ENCODE assay signal across 19 cellular contexts in genomic region chr7:55343860-55344606, GRCh38. TPM values are rescaled to one million over a fixed set of nuclear protein-coding genes. Genes with fewer than 3 reads are reported as not detected.
DNase-seq lines count a peak whose midpoint lies in the region; ATAC-seq and TF ChIP-seq lines count a peak whose summit lies in the region.
"Had no signal": no experiment of that assay in that cellular context is flagged by ENCODE, and none has a peak within 500 bp of the region (broad histone marks: within the 10 kb centered on the region; RNA-seq: fewer than 3 reads in every experiment).

No MANE protein-coding gene starts in this region.

- intact Hi-C loops in testis (cut with DNase I; ENCODE audit: low total_unique reads), result no loop called here

- no peaks in the 10 kb centered on the region for H3K9me2 ChIP-seq in SK-N-SH

- no peaks in the 10 kb centered on the region for H3K36me3 Mint-ChIP-seq in WTC11
- H3K36me3 Mint-ChIP-seq: CD4-positive, CD25-positive, alpha-beta regulatory T cell had no signal

- peaks cover 3% of the 10 kb centered on the region; the same call in 1 of the 2 replicates for H3K9me3 Mint-ChIP-seq in WTC11
- H3K9me3 Mint-ChIP-seq: CD4-positive, CD25-positive, alpha-beta regulatory T cell; HFFc6 had no signal

- H2BK15ac ChIP-seq in mesenchymal stem cell (ENCODE audit: low read depth, poor library complexity, severe bottlenecking), result no peak overlapping the region

- no peaks in the 10 kb centered on the region for H4K20me1 ChIP-seq in SK-N-SH (ENCODE audit: insufficient read depth)
- H4K20me1 ChIP-seq: BLaER1 treated with 17β-estradiol and CSF1 and Interleukin-3, amounts not matched to agents 10 nM and 100 nM had no signal

- no peaks in the 10 kb centered on the region for H3K9me3 ChIP-seq in SK-N-SH
- no peaks in the 10 kb centered on the region for H3K9me3 ChIP-seq in mesenchymal stem cell (ENCODE audit: control insufficient read depth, low read length)
- no peaks in the 10 kb centered on the region for H3K9me3 ChIP-seq in testis

- no peak overlapping the region for H4K8ac ChIP-seq in mesenchymal stem cell (ENCODE audit: low read length)

- H3K27me3 ChIP-seq in SK-N-SH (ENCODE audit: insufficient read depth) (no peaks in the 10 kb centered on the region), mesenchymal stem cell (ENCODE audit: control insufficient read depth in 1 of 2, insufficient read depth in 1 of 2, low read length in 2 of 2) (no peaks in the 10 kb centered on the region), testis (no peaks in the 10 kb centered on the region), foreskin keratinocyte (peaks cover 2% of the 10 kb centered on the region)
- H3K27me3 ChIP-seq: BLaER1 treated with 17β-estradiol and CSF1 and Interleukin-3, amounts not matched to agents 10 nM and 100 nM had no signal

- no peak overlapping the region for H3K27ac ChIP-seq in SK-N-SH (ENCODE audit: low read depth in 2 of 2, low read length in 1 of 2)
- H3K27ac ChIP-seq in mesenchymal stem cell (ENCODE audit: low read length, poor library complexity, severe bottlenecking), result no peak overlapping the region
- H3K27ac ChIP-seq in testis, result no peak overlapping the region
- H3K27ac ChIP-seq in foreskin keratinocyte, result no peak overlapping the region
- H3K27ac ChIP-seq: BLaER1 treated with 17β-estradiol and CSF1 and Interleukin-3, amounts not matched to agents 10 nM and 100 nM had no signal

- H3K23ac ChIP-seq in mesenchymal stem cell (ENCODE audit: low read length in 2 of 2), result no peak overlapping the region

- H3K4me3 Mint-ChIP-seq in WTC11, result no peak overlapping the region
- H3K4me3 Mint-ChIP-seq: CD4-positive, CD25-positive, alpha-beta regulatory T cell; HFFc6 had no signal

- H4K91ac ChIP-seq in mesenchymal stem cell (ENCODE audit: low read length), result peak overlapping the region; percentile 22

- H2BK120ac ChIP-seq in mesenchymal stem cell (ENCODE audit: low read depth, low read length), result no peak overlapping the region

- H3K4me2 ChIP-seq in SK-N-SH, result no peak overlapping the region
- no peak overlapping the region for H3K4me2 ChIP-seq in mesenchymal stem cell (ENCODE audit: low read length, poor library complexity, severe bottlenecking)
- H3K4me2 ChIP-seq: BLaER1 treated with 17β-estradiol and CSF1 and Interleukin-3, amounts not matched to agents 10 nM and 100 nM had no signal

- no peak overlapping the region for H3K4ac ChIP-seq in mesenchymal stem cell (ENCODE audit: low read depth in 1 of 2, low read length in 2 of 2)

- TF ChIP-seq EP300 in SK-N-SH (IDR thresholded peaks at IDR 0.05; ENCODE audit: borderline replicate concordance in 1 of 2, low read depth in 1 of 2, low read length in 1 of 2), result no peak

- in situ Hi-C loops in G401 (cut with HindIII; ENCODE audit: low sequenced_read_pairs), result no loop called here

- CTCF ChIA-PET in SK-N-SH (lab: Yijun Ruan, JAX) (interaction anchor here (1.6 kb wide), 1 partner anchor 72 kb away, joined by 5 read pairs; no protein-coding TSS in a partner anchor), WTC11 (lab: Charles Lee) (interaction anchor here (1.0 to 1.6 kb wide), 4 partner anchors 8 to 89 kb away, joined by 3 to 5 read pairs (median 3); no protein-coding TSS in a partner anchor)

- H2BK5ac ChIP-seq in mesenchymal stem cell (ENCODE audit: low read depth, low read length, poor library complexity, severe bottlenecking), result no peak overlapping the region

- H2AFZ ChIP-seq in SK-N-SH (ENCODE audit: low read depth), result no peak overlapping the region
- no peak overlapping the region for H2AFZ ChIP-seq in mesenchymal stem cell (ENCODE audit: low read depth, low read length)

- H3K4me1 ChIP-seq in SK-N-SH (ENCODE audit: control insufficient read depth in 1 of 2, insufficient read depth in 2 of 2, low read depth in 1 of 2, low read length in 1 of 2) (peaks cover 0 to 13% of the 10 kb centered on the region in 2 experiments; a peak in 3 of 4 replicates), mesenchymal stem cell (ENCODE audit: control insufficient read depth, insufficient read depth, low read depth, low read length) (no peaks in the 10 kb centered on the region), testis (peaks cover 5% of the 10 kb centered on the region), foreskin keratinocyte (peaks cover 8% of the 10 kb centered on the region)
- H3K4me1 ChIP-seq: BLaER1 treated with 17β-estradiol and CSF1 and Interleukin-3, amounts not matched to agents 10 nM and 100 nM had no signal

- no peaks in the 10 kb centered on the region for H3K79me2 ChIP-seq in SK-N-SH (ENCODE audit: insufficient read depth)

- no peak for TF ChIP-seq RAD21 in SK-N-SH (IDR thresholded peaks at IDR 0.05; ENCODE audit: low read length)

- peaks cover 3% of the 10 kb centered on the region; the same call in 1 of the 2 replicates for H3K27me3 Mint-ChIP-seq in WTC11 (ENCODE audit: low read depth)

- ATAC-seq in SK-N-SH treated with all-trans-retinoic acid at 6 μM for 48 hours, result no peak
- peak; percentile 38 for ATAC-seq in WTC11
- no peak for ATAC-seq in GM19463 (IDR thresholded peaks at IDR 0.05; ENCODE audit: unreplicated experiment)
- ATAC-seq in foreskin keratinocyte, result no peak

- H3K36me3 ChIP-seq in SK-N-SH (replicated peaks in 1 of 2; ENCODE audit: control insufficient read depth in 1 of 2, insufficient read depth in 2 of 2, low read length in 1 of 2) (no peaks in the 10 kb centered on the region), mesenchymal stem cell (ENCODE audit: control insufficient read depth in 1 of 2, insufficient read depth in 2 of 2, low read depth in 1 of 2, low read length in 2 of 2) (no peaks in the 10 kb centered on the region), testis (ENCODE audit: low read depth, missing control alignments) (no peaks in the 10 kb centered on the region)
- H3K36me3 ChIP-seq: BLaER1 treated with 17β-estradiol and CSF1 and Interleukin-3, amounts not matched to agents 10 nM and 100 nM had no signal

- H3K4me3 ChIP-seq in SK-N-SH (ENCODE audit: low read depth in 2 of 2, low read length in 1 of 2) (no peak overlapping the region), mesenchymal stem cell (ENCODE audit: insufficient read depth in 1 of 2, low read depth in 1 of 2, low read length in 2 of 2) (no peak overlapping the region), testis (peak overlapping the region; percentile 40 to 47)
- H3K4me3 ChIP-seq: BLaER1 treated with 17β-estradiol and CSF1 and Interleukin-3, amounts not matched to agents 10 nM and 100 nM had no signal

- no peak overlapping the region for H2BK12ac ChIP-seq in mesenchymal stem cell (ENCODE audit: low read length in 2 of 2)

- no peak overlapping the region for H3K27ac Mint-ChIP-seq in WTC11
- H3K27ac Mint-ChIP-seq: CD4-positive, CD25-positive, alpha-beta regulatory T cell; HFFc6 had no signal

- H3K18ac ChIP-seq in mesenchymal stem cell (ENCODE audit: low read depth in 1 of 2, low read length in 2 of 2), result no peak overlapping the region

- TF ChIP-seq POLR2A in testis (IDR thresholded peaks at IDR 0.05), result no peak

- H2AK5ac ChIP-seq in mesenchymal stem cell (ENCODE audit: low read length, severe bottlenecking), result no peak overlapping the region

- H3K9ac ChIP-seq in SK-N-SH (no peak overlapping the region), mesenchymal stem cell (ENCODE audit: low read length) (no peak overlapping the region)
- H3K9ac ChIP-seq: BLaER1 treated with 17β-estradiol and CSF1 and Interleukin-3, amounts not matched to agents 10 nM and 100 nM had no signal

- no peaks in the 10 kb centered on the region for H3K79me1 ChIP-seq in mesenchymal stem cell (replicated peaks; ENCODE audit: low read length, poor library complexity, severe bottlenecking)

- TF ChIP-seq CTCF in SK-N-SH (IDR thresholded peaks at IDR 0.05) (no peak), WTC11 (IDR thresholded peaks at IDR 0.05) (no peak), testis (IDR thresholded peaks at IDR 0.05) (no peak), foreskin keratinocyte (conservative IDR thresholded peaks at IDR 0.05) (no peak)

- H3K14ac ChIP-seq in mesenchymal stem cell (ENCODE audit: low read length in 2 of 2), result no peak overlapping the region

- POLR2A ChIA-PET in SK-N-SH (lab: Yijun Ruan, JAX) (no interaction called here), WTC11 (lab: Charles Lee) (no interaction called here)

- peaks cover 1% of the 10 kb centered on the region for H3K4me1 Mint-ChIP-seq in WTC11

- 81% methylated on average over 42 of the region's 47 CpGs for WGBS in SK-N-SH (ENCODE audit: low lambda C conversion rate)
- 89% methylated on average over 47 of the region's 47 CpGs for WGBS in mesenchymal stem cell
- WGBS in testis, 2 donors, result 81 to 83% methylated on average over 40 to 47 of the region's 47 CpGs

- peaks cover 19% of the 10 kb centered on the region for H3F3A ChIP-seq in SK-N-SH (replicated peaks; ENCODE audit: insufficient read depth)

- DNase-seq in SK-N-SH, result peak; percentile 32
- DNase-seq in WTC11 (ENCODE audit: low spot score), result no peak
- DNase-seq in mesenchymal stem cell, result no peak
- DNase-seq in testis, result no peak
- DNase-seq in G401 (ENCODE audit: low spot score), result no peak
- DNase-seq in foreskin keratinocyte, result no peak
- DNase-seq: ACHN; CD4-positive, CD25-positive, alpha-beta regulatory T cell; DMS 273 treated with DMSO at 0.1 percent for 48 hours; DMS79 treated with DMSO at 0.1 percent for 48 hours; EL; GF-D8; GOT3; HCEC 1CT; HFFc6; KBM-7 had no signal

TF ChIP-seq in SK-N-SH, 30 proteins besides CTCF, POLR2A, EP300 and RAD21 (continues in another document):
- TF ChIP-seq CHD2 (IDR thresholded peaks at IDR 0.05; ENCODE audit: low read length, partially characterized antibody) (no peak), ELF1 (IDR thresholded peaks at IDR 0.05) (no peak), FOSL2 (IDR thresholded peaks at IDR 0.05; ENCODE audit: borderline replicate concordance, low read depth) (no peak)

TF ChIP-seq in SK-N-SH treated with all-trans-retinoic acid at 6 μM for 48 hours, 23 proteins besides CTCF, POLR2A, EP300 and RAD21 (continues in another document):
- no peak for TF ChIP-seq OSR1 (CRISPR knock-in tag; IDR thresholded peaks at IDR 0.05)
- TF ChIP-seq ARNTL (CRISPR knock-in tag; IDR thresholded peaks at IDR 0.05; ENCODE audit: borderline replicate concordance, low read depth), result no peak
- TF ChIP-seq RARB (CRISPR knock-in tag; IDR thresholded peaks at IDR 0.05), result no peak
- no peak for TF ChIP-seq BACH2 (CRISPR knock-in tag; IDR thresholded peaks at IDR 0.05; ENCODE audit: borderline replicate concordance)

TF ChIP-seq in WTC11, 78 proteins besides CTCF, POLR2A, EP300 and RAD21 (continues in another document):
- TF ChIP-seq TCF7 (CRISPR knock-in tag; IDR thresholded peaks at IDR 0.05; ENCODE audit: low read depth) (no peak), ATF1 (CRISPR knock-in tag; IDR thresholded peaks at IDR 0.05) (no peak), ZNF396 (CRISPR knock-in tag; IDR thresholded peaks at IDR 0.05; ENCODE audit: borderline replicate concordance) (no peak)

RNA-seq across cellular contexts. Expression of gene LANCL2, which starts 21.1 kb away (rescaled TPM):
- 25.8 and 36.7 TPM in 2 replicates for polyA plus RNA-seq in SK-N-SH (2012; rRNA removed)
- polyA plus RNA-seq in SK-N-SH (2012; cell fraction: cytosol; rRNA removed), result 26.2 and 27.8 TPM in 2 replicates
- polyA plus RNA-seq in SK-N-SH (2012; cell fraction: nucleus; rRNA removed), result 47.6 and 71.0 TPM in 2 replicates
- total RNA-seq in WTC11 (2021), result 9.1 to 13.2 TPM (median 10.2 TPM) in 3 replicates
- polyA plus RNA-seq in mesenchymal stem cell (2013, experiment 1 of 2), result 8.8 TPM
- 8.7 TPM for polyA plus RNA-seq in mesenchymal stem cell (2013, experiment 2 of 2)
- 10 to 100 TPM; 49.0 to 50.5 TPM for total RNA-seq in testis
- 59.7 TPM for polyA plus RNA-seq in testis (ENCODE audit: insufficient read depth, low read depth, low replicate concordance)
- total RNA-seq in G401 (2014; rRNA removed; shearing (Covaris generic)), result 11.6 and 19.4 TPM in 2 replicates
- total RNA-seq in foreskin keratinocyte, result 8.8 and 9.4 TPM in 2 replicates
- 7.0 and 7.8 TPM in 2 replicates for polyA plus RNA-seq in foreskin keratinocyte

Comparison
In these comparisons a context has a peak if more than half of its experiments do, and no peak if none do; other contexts are left out.
1. H3K4me3 ChIP-seq: peak in testis (2 of 2); none in SK-N-SH (0 of 2) and mesenchymal stem cell (0 of 2).